In genomic region chr11:78415338-78415737, GRCh38 we compare ENCODE assay signal across 13 cellular contexts. TPM values are rescaled to one million over a fixed set of nuclear protein-coding genes. Genes with fewer than 3 reads are reported as not detected.
DNase-seq lines count a peak whose midpoint lies in the region; ATAC-seq and TF ChIP-seq lines count a peak whose summit lies in the region.
"Had no signal": no experiment of that assay in that cellular context is flagged by ENCODE, and none has a peak within 500 bp of the region (broad histone marks: within the 10 kb centered on the region; RNA-seq: fewer than 3 reads in every experiment).

No MANE protein-coding gene starts in this region.

- peak overlapping the region; percentile 53 for H3K4me3 Mint-ChIP-seq in activated CD4-positive, alpha-beta T cell treated with anti-CD3 and anti-CD28 coated beads, Interleukin-2, amount 10 ng/mL, durations not matched to agents 24 days and 14 days
- H3K4me3 Mint-ChIP-seq in activated CD4-positive, alpha-beta T cell treated with anti-CD3 and anti-CD28 coated beads for 36 hours: no peak overlapping the region
- peak overlapping the region; percentile 50 for H3K4me3 Mint-ChIP-seq in stimulated activated memory B cell treated with anti-CD40 and anti-IgM and Interleukin-4, amounts not matched to agents 10 μg/mL and 1 μg/mL and 100 μg/mL, for 72 hours

- H3K9me3 Mint-ChIP-seq in activated CD4-positive, alpha-beta T cell treated with anti-CD3 and anti-CD28 coated beads, Interleukin-2, amount 10 ng/mL, durations not matched to agents 24 days and 14 days: peaks cover 4% of the 10 kb centered on the region
- H3K9me3 Mint-ChIP-seq in activated CD4-positive, alpha-beta T cell treated with anti-CD3 and anti-CD28 coated beads for 36 hours (ENCODE audit: low read depth): no peaks in the 10 kb centered on the region
- peaks cover 3% of the 10 kb centered on the region for H3K9me3 Mint-ChIP-seq in stimulated activated memory B cell treated with anti-CD40 and anti-IgM and Interleukin-4, amounts not matched to agents 10 μg/mL and 1 μg/mL and 100 μg/mL, for 72 hours
- H3K9me3 Mint-ChIP-seq: activated naive CD4-positive, alpha-beta T cell treated with anti-CD3 and anti-CD28 coated beads, Interleukin-2, amount 10 ng/mL, durations not matched to agents 7 days and 5 days had no signal

- ATAC-seq in activated CD4-positive, alpha-beta T cell treated with anti-CD3 and anti-CD28 coated beads for 36 hours: no peak
- peak; percentile 5 for ATAC-seq in stimulated activated memory B cell treated with anti-CD40 and anti-IgM and Interleukin-4, amounts not matched to agents 10 μg/mL and 1 μg/mL and 100 μg/mL, for 72 hours
- ATAC-seq: activated CD4-positive, CD25-positive, alpha-beta regulatory T cell treated with anti-CD3 and anti-CD28 coated beads, Interleukin-2, amount 50 U/mL, for 24 hours had no signal

- 56% methylated on average over 4 of the region's 4 CpGs for WGBS in esophagus muscularis mucosa

- POLR2A ChIA-PET in activated CD4-positive, alpha-beta T cell treated with anti-CD3 and anti-CD28 coated beads for 36 hours (lab: Charles Lee): no interaction called here

- TF ChIP-seq EP300 in esophagus muscularis mucosa (IDR thresholded peaks at IDR 0.05): no peak

- H3K36me3 ChIP-seq in KOPT-K1 (ENCODE audit: insufficient read depth, low read length) (peaks cover 3% of the 10 kb centered on the region), esophagus muscularis mucosa (peaks cover 0 to 3% (median 0%) of the 10 kb centered on the region in 4 donors)

- peaks cover 20% of the 10 kb centered on the region for H3K36me3 Mint-ChIP-seq in activated CD4-positive, alpha-beta T cell treated with anti-CD3 and anti-CD28 coated beads, Interleukin-2, amount 10 ng/mL, durations not matched to agents 24 days and 14 days (ENCODE audit: low read depth)
- H3K36me3 Mint-ChIP-seq in activated CD4-positive, alpha-beta T cell treated with anti-CD3 and anti-CD28 coated beads for 36 hours (ENCODE audit: low read depth): no peaks in the 10 kb centered on the region
- H3K36me3 Mint-ChIP-seq in stimulated activated memory B cell treated with anti-CD40 and anti-IgM and Interleukin-4, amounts not matched to agents 10 μg/mL and 1 μg/mL and 100 μg/mL, for 72 hours: peaks cover 7% of the 10 kb centered on the region

- TF ChIP-seq CTCF in esophagus muscularis mucosa (IDR thresholded peaks at IDR 0.05): no peak

- DNase-seq in activated CD4-positive, alpha-beta T cell treated with anti-CD3 and anti-CD28 coated beads, Interleukin-2, amount 10 ng/mL, durations not matched to agents 24 days and 14 days: no peak
- DNase-seq in activated CD4-positive, alpha-beta T cell treated with anti-CD3 and anti-CD28 coated beads for 36 hours: no peak
- no peak for DNase-seq in esophagus muscularis mucosa (ENCODE audit: extremely low spot score)
- no peak for DNase-seq in stimulated activated CD4-positive, alpha-beta T cell treated with anti-CD3 and anti-CD28 coated beads, Interleukin-4, amount 100 ng/mL, for 1 hour
- no peak for DNase-seq in activated gamma-delta T cell (lab: John Stamatoyannopoulos, UW)
- DNase-seq in mucosa of gallbladder (ENCODE audit: low spot score): no peak
- DNase-seq: activated naive CD4-positive, alpha-beta T cell treated with anti-CD3 and anti-CD28 coated beads, Interleukin-2, amount 10 ng/mL, durations not matched to agents 7 days and 5 days; effector CD8-positive, alpha-beta T cell; GM23248; NCI-H345 had no signal

- H3K27ac Mint-ChIP-seq in activated CD4-positive, alpha-beta T cell treated with anti-CD3 and anti-CD28 coated beads, Interleukin-2, amount 10 ng/mL, durations not matched to agents 24 days and 14 days: no peak overlapping the region
- H3K27ac Mint-ChIP-seq in activated CD4-positive, alpha-beta T cell treated with anti-CD3 and anti-CD28 coated beads for 36 hours: no peak overlapping the region
- H3K27ac Mint-ChIP-seq in stimulated activated memory B cell treated with anti-CD40 and anti-IgM and Interleukin-4, amounts not matched to agents 10 μg/mL and 1 μg/mL and 100 μg/mL, for 72 hours: peak overlapping the region; percentile 94
- H3K27ac Mint-ChIP-seq: activated naive CD4-positive, alpha-beta T cell treated with anti-CD3 and anti-CD28 coated beads, Interleukin-2, amount 10 ng/mL, durations not matched to agents 7 days and 5 days had no signal

- peaks cover 49% of the 10 kb centered on the region for H3K4me1 Mint-ChIP-seq in activated CD4-positive, alpha-beta T cell treated with anti-CD3 and anti-CD28 coated beads, Interleukin-2, amount 10 ng/mL, durations not matched to agents 24 days and 14 days
- H3K4me1 Mint-ChIP-seq in activated CD4-positive, alpha-beta T cell treated with anti-CD3 and anti-CD28 coated beads for 36 hours: peaks cover 24% of the 10 kb centered on the region
- H3K4me1 Mint-ChIP-seq in stimulated activated memory B cell treated with anti-CD40 and anti-IgM and Interleukin-4, amounts not matched to agents 10 μg/mL and 1 μg/mL and 100 μg/mL, for 72 hours: peaks cover 64% of the 10 kb centered on the region

- H3K27me3 ChIP-seq in esophagus muscularis mucosa: no peaks in the 10 kb centered on the region

- H3K27ac ChIP-seq in KOPT-K1 (ENCODE audit: low read depth, low read length, poor library complexity, severe bottlenecking): peak overlapping the region; percentile 99
- peak overlapping the region; percentile 96 to 99 (median 99) for H3K27ac ChIP-seq in esophagus muscularis mucosa (replicated peaks in 1 of 4)

- H3K4me3 ChIP-seq in esophagus muscularis mucosa: no peak overlapping the region

- intact Hi-C loops in activated CD4-positive, alpha-beta T cell treated with anti-CD3 and anti-CD28 coated beads, Interleukin-2, amount 10 ng/mL, durations not matched to agents 24 days and 14 days (cut with micrococcal nuclease): loop anchor here (5.0 to 10.0 kb wide), 4 partner anchors 63 to 278 kb away; partner anchors contain the start of gene ALG8
- intact Hi-C loops in activated CD4-positive, alpha-beta T cell treated with anti-CD3 and anti-CD28 coated beads for 36 hours (cut with DNase I, micrococcal nuclease): loop anchor here (5.0 kb wide), 3 partner anchors 188 to 778 kb away; partner anchors contain the start of genes ALG8 (in 1 of the 2) and CLNS1A (in 1 of the 2)
- intact Hi-C loops in esophagus muscularis mucosa (cut with DNase I): loop anchor here (5.0 kb wide), 3 partner anchors 103 to 278 kb away; partner anchors contain the start of gene ALG8

- H3K4me1 ChIP-seq in esophagus muscularis mucosa: peaks cover 29 to 45% (median 35%) of the 10 kb centered on the region in 4 donors

- CTCF ChIA-PET in activated CD4-positive, alpha-beta T cell treated with anti-CD3 and anti-CD28 coated beads for 36 hours (lab: Charles Lee): interaction anchor here (0.7 to 8.4 kb wide), 12 partner anchors 9 to 275 kb away, joined by 3 to 69 read pairs (median 4); partner anchors contain the start of gene NARS2

- H3K9me3 ChIP-seq in KOPT-K1 (ENCODE audit: insufficient read depth, low read length, poor library complexity, severe bottlenecking) (peaks cover 8% of the 10 kb centered on the region), esophagus muscularis mucosa (peaks cover 0 to 1% (median under 1%) of the 10 kb centered on the region in 4 donors)

- TF ChIP-seq POLR2A in esophagus muscularis mucosa (IDR thresholded peaks at IDR 0.05; ENCODE audit: low read depth): no peak

- H3K27me3 Mint-ChIP-seq in activated CD4-positive, alpha-beta T cell treated with anti-CD3 and anti-CD28 coated beads, Interleukin-2, amount 10 ng/mL, durations not matched to agents 24 days and 14 days: peaks cover 11% of the 10 kb centered on the region
- H3K27me3 Mint-ChIP-seq in activated CD4-positive, alpha-beta T cell treated with anti-CD3 and anti-CD28 coated beads for 36 hours: peaks cover 26% of the 10 kb centered on the region
- no peaks in the 10 kb centered on the region for H3K27me3 Mint-ChIP-seq in stimulated activated memory B cell treated with anti-CD40 and anti-IgM and Interleukin-4, amounts not matched to agents 10 μg/mL and 1 μg/mL and 100 μg/mL, for 72 hours

RNA-seq across cellular contexts. Expression of gene GAB2, which starts 2.3 kb away (rescaled TPM):
- 16.1 and 17.0 TPM in 2 replicates for total RNA-seq in activated CD4-positive, alpha-beta T cell treated with anti-CD3 and anti-CD28 coated beads, Interleukin-2, amount 10 ng/mL, durations not matched to agents 24 days and 14 days
- 1 to 10 TPM; 4.3 to 4.8 TPM for total RNA-seq in activated CD4-positive, alpha-beta T cell treated with anti-CD3 and anti-CD28 coated beads for 36 hours
- total RNA-seq in esophagus muscularis mucosa: 10 to 100 TPM; 18.0 to 42.4 (median 26.0) TPM
- total RNA-seq in mucosa of gallbladder: 25.9 TPM
